Comparison of ENCODE assay signal across 24 cellular contexts in genomic region chr12:46521145-46521544, GRCh38.
"Had no signal": no experiment of that assay in that cellular context is flagged by ENCODE, and none has a peak within 500 bp of the region (broad histone marks: within the 10 kb centered on the region; RNA-seq: fewer than 3 reads in every experiment).

No MANE protein-coding gene starts in this region.

- H3K4me3 ChIP-seq: colonic mucosa, left lung, transverse colon had no signal

- DNase-seq: activated B cell treated with CpG ODN at 0.5 μM for 24 hours; activated CD4-positive, alpha-beta T cell treated with anti-CD3 and anti-CD28 coated beads for 48 hours; activated CD8-positive, alpha-beta T cell treated with anti-CD3 and anti-CD28 coated beads for 36 hours; activated naive CD4-positive, alpha-beta T cell treated with anti-CD3 and anti-CD28 coated beads for 36 hours; activated T-cell treated with anti-CD3 and anti-CD28 coated beads, Interleukin-2, amount 50 U/mL, for 24 hours; anterior cingulate cortex; colonic mucosa; endodermal cell; foreskin melanocyte; head of caudate nucleus; kidney; left lung; midbrain; nephron progenitor cell; nucleus accumbens; small intestine; stimulated activated CD4-positive, alpha-beta T cell treated with anti-CD3 and anti-CD28 coated beads, Interleukin-15, amount 100 ng/mL, for 24 hours; stimulated activated CD4-positive, alpha-beta T cell treated with anti-CD3 and anti-CD28 coated beads, Interleukin-2, amount 100 ng/mL, for 48 hours; transverse colon had no signal

- H3K27ac Mint-ChIP-seq: activated B cell treated with CpG ODN at 0.5 μM for 24 hours; activated CD8-positive, alpha-beta T cell treated with anti-CD3 and anti-CD28 coated beads for 36 hours; activated naive CD4-positive, alpha-beta T cell treated with anti-CD3 and anti-CD28 coated beads for 36 hours; activated T-cell treated with anti-CD3 and anti-CD28 coated beads, Interleukin-2, amount 50 U/mL, for 24 hours; activated T-helper 2 cell treated with anti-CD3 and anti-CD28 coated beads, Interferon-gamma antibody, Interleukin-2, Interleukin-4, amounts not matched to agents 10 μg/mL and 5 μg/mL and 100 μg/mL, durations not matched to agents 14 hours and 24 hours and 36 hours; endodermal cell; nephron progenitor cell; stimulated activated naive CD8-positive, alpha-beta T cell treated with anti-CD3 and anti-CD28 coated beads, Interleukin-15, Interleukin-2, amounts not matched to agents 100 ng/mL and 50 ng/mL, for 24 hours had no signal

- FAIRE-seq: kidney, small intestine had no signal

- H3K36me3 ChIP-seq: colonic mucosa, left lung, transverse colon had no signal

- H3K4me3 Mint-ChIP-seq: activated B cell treated with CpG ODN at 0.5 μM for 24 hours; activated CD8-positive, alpha-beta T cell treated with anti-CD3 and anti-CD28 coated beads for 36 hours; activated naive CD4-positive, alpha-beta T cell treated with anti-CD3 and anti-CD28 coated beads for 36 hours; activated T-cell treated with anti-CD3 and anti-CD28 coated beads, Interleukin-2, amount 50 U/mL, for 24 hours; brain; central memory CD8-positive, alpha-beta T cell; endodermal cell; nephron progenitor cell; stimulated activated naive CD8-positive, alpha-beta T cell treated with anti-CD3 and anti-CD28 coated beads, Interleukin-15, Interleukin-2, amounts not matched to agents 100 ng/mL and 50 ng/mL, for 24 hours had no signal

- H3K4me1 ChIP-seq: colonic mucosa had no signal

- H3K9me3 ChIP-seq: colonic mucosa, left lung, transverse colon had no signal

- H3K27me3 Mint-ChIP-seq: activated B cell treated with CpG ODN at 0.5 μM for 24 hours; activated CD8-positive, alpha-beta T cell treated with anti-CD3 and anti-CD28 coated beads for 36 hours; activated T-cell treated with anti-CD3 and anti-CD28 coated beads, Interleukin-2, amount 50 U/mL, for 24 hours; central memory CD8-positive, alpha-beta T cell; stimulated activated naive CD8-positive, alpha-beta T cell treated with anti-CD3 and anti-CD28 coated beads, Interleukin-15, Interleukin-2, amounts not matched to agents 100 ng/mL and 50 ng/mL, for 24 hours had no signal

- ATAC-seq: activated CD8-positive, alpha-beta T cell treated with anti-CD3 and anti-CD28 coated beads for 36 hours; left lung had no signal

- H3K36me3 Mint-ChIP-seq: brain had no signal

- H3K9me3 Mint-ChIP-seq: activated B cell treated with CpG ODN at 0.5 μM for 24 hours; activated CD8-positive, alpha-beta T cell treated with anti-CD3 and anti-CD28 coated beads for 36 hours; activated naive CD4-positive, alpha-beta T cell treated with anti-CD3 and anti-CD28 coated beads for 36 hours; activated T-cell treated with anti-CD3 and anti-CD28 coated beads, Interleukin-2, amount 50 U/mL, for 24 hours; activated T-helper 2 cell treated with anti-CD3 and anti-CD28 coated beads, Interferon-gamma antibody, Interleukin-2, Interleukin-4, amounts not matched to agents 10 μg/mL and 5 μg/mL and 100 μg/mL, durations not matched to agents 14 hours and 24 hours and 36 hours; brain; central memory CD8-positive, alpha-beta T cell; endodermal cell; nephron progenitor cell; stimulated activated naive CD8-positive, alpha-beta T cell treated with anti-CD3 and anti-CD28 coated beads, Interleukin-15, Interleukin-2, amounts not matched to agents 100 ng/mL and 50 ng/mL, for 24 hours had no signal

- H3K27ac ChIP-seq: colonic mucosa, epithelial cell of prostate, left lung had no signal

- H3K27me3 ChIP-seq: colonic mucosa, left lung, transverse colon had no signal
